Comparison of ENCODE assay signal across 24 cellular contexts in genomic region chr1:92408825-92409224, GRCh38.
DNase-seq lines count a peak whose midpoint lies in the region; ATAC-seq and TF ChIP-seq lines count a peak whose summit lies in the region.
"Had no signal": no experiment of that assay in that cellular context is flagged by ENCODE, and none has a peak within 500 bp of the region (broad histone marks: within the 10 kb centered on the region; RNA-seq: fewer than 3 reads in every experiment).

No MANE protein-coding gene starts in this region.

- H3K27me3 Mint-ChIP-seq in CD8-positive, alpha-beta memory T cell = no peaks in the 10 kb centered on the region
- H3K27me3 Mint-ChIP-seq: activated naive CD4-positive, alpha-beta T cell treated with anti-CD3 and anti-CD28 coated beads, Interleukin-2, amount 50 U/mL, for 24 hours had no signal

- POLR2A ChIA-PET in CD8-positive, alpha-beta memory T cell (lab: Charles Lee) = no interaction called here

- H3K4me1 ChIP-seq in CD8-positive, alpha-beta memory T cell (ENCODE audit: insufficient read depth, low read length) = peaks cover 26% of the 10 kb centered on the region
- H3K4me1 ChIP-seq: body of pancreas, left ventricle myocardium inferior had no signal

- DNase-seq in CD8-positive, alpha-beta memory T cell = no peak
- DNase-seq in KBM-7 (peak; percentile 29), brain microvascular endothelial cell (peak; percentile 62), myocyte (ENCODE audit: low read depth) (peak; percentile 37), NCI-H345 (lab: John Stamatoyannopoulos, UW) (no peak)
- DNase-seq: activated CD4-positive, alpha-beta T cell treated with anti-CD3 and anti-CD28 coated beads, Interleukin-2, amount 50 U/mL, for 1 hour; body of pancreas; DMS153; left ventricle myocardium inferior; NCI-H1417 treated with DMSO at 0.1 percent for 48 hours; NCI-H2107; NCI-H510A treated with DMSO at 0.1 percent for 48 hours; nephron progenitor cell; RPMI8226; stimulated activated CD4-positive, alpha-beta T cell treated with anti-CD3 and anti-CD28 coated beads, Interleukin-15, amount 100 ng/mL, for 24 hours; T-helper 17 cell had no signal

- peaks cover 3 to 9% (median 7%) of the 10 kb centered on the region in 3 donors for H3K36me3 Mint-ChIP-seq in CD8-positive, alpha-beta memory T cell
- H3K36me3 Mint-ChIP-seq: CD14-positive monocyte had no signal

- CTCF ChIA-PET in CD8-positive, alpha-beta memory T cell (lab: Charles Lee) = no interaction called here

- H3K27me3 ChIP-seq in CD8-positive, alpha-beta memory T cell (ENCODE audit: insufficient read depth, low read length, poor library complexity, severe bottlenecking) = no peaks in the 10 kb centered on the region
- H3K27me3 ChIP-seq in brain microvascular endothelial cell (replicated peaks) = no peaks in the 10 kb centered on the region
- H3K27me3 ChIP-seq: body of pancreas had no signal

- H3K9me3 ChIP-seq in CD8-positive, alpha-beta memory T cell (ENCODE audit: low read length) = no peaks in the 10 kb centered on the region
- H3K9me3 ChIP-seq: body of pancreas had no signal

- in situ Hi-C loops in KBM-7 (cut with MboI; ENCODE audit: low pct_unique_long_range_greater_than_20kb, low sequenced_read_pairs) = no loop called here
- in situ Hi-C loops in brain microvascular endothelial cell (cut with HindIII; ENCODE audit: low pct_ligation_motif_present, low sequenced_read_pairs) = no loop called here

- peaks cover 4 to 5% (median 4%) of the 10 kb centered on the region in 5 donors for H3K9me3 Mint-ChIP-seq in CD8-positive, alpha-beta memory T cell

- H3K4me3 Mint-ChIP-seq in CD8-positive, alpha-beta memory T cell = no peak overlapping the region
- H3K4me3 Mint-ChIP-seq: activated naive CD4-positive, alpha-beta T cell treated with anti-CD3 and anti-CD28 coated beads, Interleukin-2, amount 50 U/mL, for 24 hours; activated T-helper 1 cell treated with anti-CD3 and anti-CD28 coated beads, Interleukin-12 subunit alpha, Interleukin-12 subunit beta, Interleukin-2, Interleukin-4 antibody, amounts not matched to agents 30 ng/mL and 10 ng/mL and 1 ng/mL, durations not matched to agents 14 hours and 24 hours and 36 hours; CD14-positive monocyte; mesothelial cell of epicardium; nephron progenitor cell had no signal

- ATAC-seq in GM18858 (IDR thresholded peaks at IDR 0.05; ENCODE audit: unreplicated experiment) (no peak), HG03571 (IDR thresholded peaks at IDR 0.05; ENCODE audit: unreplicated experiment) (no peak)
- ATAC-seq: body of pancreas, sciatic nerve, T-helper 17 cell had no signal

- H3K27ac ChIP-seq in CD8-positive, alpha-beta memory T cell (ENCODE audit: low read depth, low read length) = no peak overlapping the region
- no peak overlapping the region for H3K27ac ChIP-seq in brain microvascular endothelial cell
- H3K27ac ChIP-seq: body of pancreas, left ventricle myocardium inferior, SK-N-MC had no signal

- peaks cover 34 to 42% (median 36%) of the 10 kb centered on the region in 3 donors for H3K4me1 Mint-ChIP-seq in CD8-positive, alpha-beta memory T cell
- H3K4me1 Mint-ChIP-seq: CD14-positive monocyte had no signal

- no peak for TF ChIP-seq CTCF in brain microvascular endothelial cell (IDR thresholded peaks at IDR 0.05; ENCODE audit: low read depth, low read length, missing control alignments)

- peak overlapping the region in 5 of 8 donors; percentile 23 to 55 (median 37) for H3K27ac Mint-ChIP-seq in CD8-positive, alpha-beta memory T cell
- H3K27ac Mint-ChIP-seq: activated naive CD4-positive, alpha-beta T cell treated with anti-CD3 and anti-CD28 coated beads, Interleukin-2, amount 50 U/mL, for 24 hours; activated T-helper 1 cell treated with anti-CD3 and anti-CD28 coated beads, Interleukin-12 subunit alpha, Interleukin-12 subunit beta, Interleukin-2, Interleukin-4 antibody, amounts not matched to agents 30 ng/mL and 10 ng/mL and 1 ng/mL, durations not matched to agents 14 hours and 24 hours and 36 hours; CD14-positive monocyte; mesothelial cell of epicardium; nephron progenitor cell had no signal

- H3K36me3 ChIP-seq in CD8-positive, alpha-beta memory T cell (ENCODE audit: insufficient read depth, low read length) = no peaks in the 10 kb centered on the region
- H3K36me3 ChIP-seq in brain microvascular endothelial cell (replicated peaks) = no peaks in the 10 kb centered on the region
- H3K36me3 ChIP-seq: left ventricle myocardium inferior had no signal

- H3K4me3 ChIP-seq in CD8-positive, alpha-beta memory T cell (ENCODE audit: low read length) = no peak overlapping the region
- H3K4me3 ChIP-seq in brain microvascular endothelial cell (ENCODE audit: low read depth, low read length) = no peak overlapping the region
- H3K4me3 ChIP-seq: body of pancreas, left ventricle myocardium inferior, SK-N-MC had no signal

Comparison
In these comparisons a context has a peak if more than half of its experiments do, and no peak if none do; other contexts are left out.
1. DNase-seq: peak in KBM-7 (single experiment), brain microvascular endothelial cell (single experiment) and myocyte (single experiment); none in CD8-positive, alpha-beta memory T cell (0 of 5) and NCI-H345 (single experiment).